In genomic region chr15:35605790-35606189, GRCh38 we compare ENCODE assay signal across 21 cellular contexts. TPM values are rescaled to one million over a fixed set of nuclear protein-coding genes. Genes with fewer than 3 reads are reported as not detected.
A peak's percentile ranks its signal among the peaks of the same experiment; 100 is the strongest.
DNase-seq lines count a peak whose midpoint lies in the region; ATAC-seq and TF ChIP-seq lines count a peak whose summit lies in the region.
"Had no signal": no experiment of that assay in that cellular context is flagged by ENCODE, and none has a peak within 500 bp of the region (broad histone marks: within the 10 kb centered on the region; RNA-seq: fewer than 3 reads in every experiment).

No MANE protein-coding gene starts in this region.

- H3K27ac Mint-ChIP-seq in nephron = peak overlapping the region; percentile 2 to 54 (median 43)
- H3K27ac Mint-ChIP-seq in activated T-helper 2 cell treated with anti-CD3 and anti-CD28 coated beads, Interferon-gamma antibody, Interleukin-2, Interleukin-4, amounts not matched to agents 10 μg/mL and 5 μg/mL and 100 μg/mL, durations not matched to agents 14 hours and 24 hours and 36 hours = no peak overlapping the region
- H3K27ac Mint-ChIP-seq: CD8-positive, alpha-beta T cell; HFFc6 had no signal

- intact Hi-C loops in cardiac septum (cut with DNase I) = no loop called here
- intact Hi-C loops in esophagus muscularis mucosa (cut with DNase I) = no loop called here
- intact Hi-C loops in aorta (cut with DNase I) = loop anchor here in 1 of 2 donors (5.0 to 10.0 kb wide), 2 partner anchors 58 to 89 kb away; partner anchors contain the start of gene DPH6
- intact Hi-C loops in activated T-helper 2 cell treated with anti-CD3 and anti-CD28 coated beads, Interferon-gamma antibody, Interleukin-2, Interleukin-4, amounts not matched to agents 10 μg/mL and 5 μg/mL and 100 μg/mL, durations not matched to agents 14 hours and 24 hours and 36 hours (cut with micrococcal nuclease) = no loop called here

- no peak for TF ChIP-seq POLR2A in esophagus muscularis mucosa (IDR thresholded peaks at IDR 0.05; ENCODE audit: low read depth)

- no peak overlapping the region for H3K4me3 Mint-ChIP-seq in nephron
- H3K4me3 Mint-ChIP-seq in activated T-helper 2 cell treated with anti-CD3 and anti-CD28 coated beads, Interferon-gamma antibody, Interleukin-2, Interleukin-4, amounts not matched to agents 10 μg/mL and 5 μg/mL and 100 μg/mL, durations not matched to agents 14 hours and 24 hours and 36 hours (ENCODE audit: low read depth) = no peak overlapping the region
- H3K4me3 Mint-ChIP-seq: CD8-positive, alpha-beta T cell; H9; HFFc6 had no signal

- no peaks in the 10 kb centered on the region for H3K9me3 ChIP-seq in cardiac muscle cell (ENCODE audit: low read depth)
- H3K9me3 ChIP-seq in esophagus muscularis mucosa = peaks cover 0 to 6% (median 0%) of the 10 kb centered on the region in 4 donors
- H3K9me3 ChIP-seq in aorta (ENCODE audit: control insufficient read depth, low read length) = no peaks in the 10 kb centered on the region
- H3K9me3 ChIP-seq: Peyer's patch had no signal

- H3K36me3 ChIP-seq in cardiac muscle cell (no peaks in the 10 kb centered on the region), esophagus muscularis mucosa (no peaks in the 10 kb centered on the region), aorta (ENCODE audit: control insufficient read depth in 1 of 2, insufficient read depth in 2 of 2, low read length in 1 of 2) (no peaks in the 10 kb centered on the region)
- H3K36me3 ChIP-seq: Peyer's patch had no signal

- no peak overlapping the region for H3K4me3 ChIP-seq in cardiac muscle cell
- H3K4me3 ChIP-seq in esophagus muscularis mucosa = no peak overlapping the region
- H3K4me3 ChIP-seq in aorta (ENCODE audit: low read length in 2 of 2) = no peak overlapping the region
- H3K4me3 ChIP-seq: Peyer's patch had no signal

- no peaks in the 10 kb centered on the region for H3K36me3 Mint-ChIP-seq in nephron (ENCODE audit: low read depth)
- no peaks in the 10 kb centered on the region for H3K36me3 Mint-ChIP-seq in activated T-helper 2 cell treated with anti-CD3 and anti-CD28 coated beads, Interferon-gamma antibody, Interleukin-2, Interleukin-4, amounts not matched to agents 10 μg/mL and 5 μg/mL and 100 μg/mL, durations not matched to agents 14 hours and 24 hours and 36 hours (ENCODE audit: low read depth)
- H3K36me3 Mint-ChIP-seq: CD8-positive, alpha-beta T cell had no signal

- DNase-seq in cardiac muscle cell (ENCODE audit: low read depth in 1 of 2, low spot score in 1 of 2) = no peak
- DNase-seq in cardiac septum (ENCODE audit: low spot score) = no peak
- no peak for DNase-seq in esophagus muscularis mucosa (ENCODE audit: extremely low spot score)
- DNase-seq in aorta = no peak
- DNase-seq in activated T-helper 2 cell treated with anti-CD3 and anti-CD28 coated beads, Interferon-gamma antibody, Interleukin-2, Interleukin-4, amounts not matched to agents 10 μg/mL and 5 μg/mL and 100 μg/mL, durations not matched to agents 14 hours and 24 hours and 36 hours (ENCODE audit: low spot score) = no peak
- DNase-seq: 8988T; AML-193; C1 segment of cervical spinal cord; CD8-positive, alpha-beta T cell; DND-41; H9; HFFc6; Kasumi-1; NCI-H1694; NCI-H2081; NCI-H2171; NCI-H446; NCI-H526; Peyer's patch had no signal

- H3K4me1 ChIP-seq in cardiac muscle cell (ENCODE audit: low read depth) (peaks cover 10% of the 10 kb centered on the region), esophagus muscularis mucosa (peaks cover 10 to 24% (median 14%) of the 10 kb centered on the region in 4 donors), aorta (ENCODE audit: control insufficient read depth in 1 of 2, insufficient read depth in 2 of 2, low read length in 2 of 2) (peaks cover 0 to 2% of the 10 kb centered on the region in 2 donors)
- H3K4me1 ChIP-seq: Peyer's patch had no signal

- 56% methylated on average over 1 of the region's 1 CpG for WGBS in esophagus muscularis mucosa
- WGBS in aorta, 2 donors = 8 to 12% methylated on average over 1 of the region's 1 CpG

- TF ChIP-seq EP300 in esophagus muscularis mucosa (IDR thresholded peaks at IDR 0.05) = no peak

- no peaks in the 10 kb centered on the region for H3K27me3 Mint-ChIP-seq in nephron (ENCODE audit: low read depth)
- H3K27me3 Mint-ChIP-seq in activated T-helper 2 cell treated with anti-CD3 and anti-CD28 coated beads, Interferon-gamma antibody, Interleukin-2, Interleukin-4, amounts not matched to agents 10 μg/mL and 5 μg/mL and 100 μg/mL, durations not matched to agents 14 hours and 24 hours and 36 hours (ENCODE audit: low read depth) = peaks cover 2% of the 10 kb centered on the region

- H3K27ac ChIP-seq in cardiac muscle cell (peak overlapping the region; percentile 40), esophagus muscularis mucosa (replicated peaks in 1 of 4) (peak overlapping the region in 3 of 4 donors; percentile 7 to 43 (median 42)), aorta (ENCODE audit: low read depth in 1 of 2, low read length in 2 of 2) (peak overlapping the region in 1 of 2 donors; percentile 92)
- H3K27ac ChIP-seq: Peyer's patch had no signal

- peaks cover 31% of the 10 kb centered on the region for H3K4me1 Mint-ChIP-seq in nephron
- no peaks in the 10 kb centered on the region for H3K4me1 Mint-ChIP-seq in activated T-helper 2 cell treated with anti-CD3 and anti-CD28 coated beads, Interferon-gamma antibody, Interleukin-2, Interleukin-4, amounts not matched to agents 10 μg/mL and 5 μg/mL and 100 μg/mL, durations not matched to agents 14 hours and 24 hours and 36 hours (ENCODE audit: low read depth)
- H3K4me1 Mint-ChIP-seq: H9 had no signal

- H3K9me3 Mint-ChIP-seq in nephron = peaks cover 6% of the 10 kb centered on the region
- H3K9me3 Mint-ChIP-seq in activated T-helper 2 cell treated with anti-CD3 and anti-CD28 coated beads, Interferon-gamma antibody, Interleukin-2, Interleukin-4, amounts not matched to agents 10 μg/mL and 5 μg/mL and 100 μg/mL, durations not matched to agents 14 hours and 24 hours and 36 hours = no peaks in the 10 kb centered on the region
- H3K9me3 Mint-ChIP-seq: CD8-positive, alpha-beta T cell; H9; HFFc6 had no signal

- ATAC-seq in aorta (ENCODE audit: low FRiP score) (peak; percentile 44), HG03565 (IDR thresholded peaks at IDR 0.05; ENCODE audit: unreplicated experiment) (no peak)
- ATAC-seq: CD8-positive, alpha-beta T cell had no signal

- H3K27me3 ChIP-seq in cardiac muscle cell (no peaks in the 10 kb centered on the region), esophagus muscularis mucosa (no peaks in the 10 kb centered on the region), aorta (ENCODE audit: control insufficient read depth in 1 of 2, insufficient read depth in 2 of 2, low read length in 1 of 2) (no peaks in the 10 kb centered on the region)
- H3K27me3 ChIP-seq: Peyer's patch had no signal

- TF ChIP-seq CTCF in cardiac muscle cell (IDR thresholded peaks at IDR 0.05; ENCODE audit: low read depth, low read length) (no peak), esophagus muscularis mucosa (IDR thresholded peaks at IDR 0.05) (no peak), nephron (IDR thresholded peaks at IDR 0.05; ENCODE audit: unreplicated experiment in 3 of 3) (no peak)

RNA-seq across cellular contexts. Expression of gene DPH6, which starts 59.8 kb away (rescaled TPM):
- total RNA-seq in cardiac muscle cell = 3.7 and 7.8 TPM in 2 replicates
- 9.8 and 18.5 TPM in 2 replicates for polyA plus RNA-seq in cardiac muscle cell
- total RNA-seq in cardiac septum = 19.7 TPM
- total RNA-seq in esophagus muscularis mucosa = 10 to 100 TPM in 1 of 4 donors, 1 to 10 TPM in 3; 7.7 to 12.9 (median 8.5) TPM
- total RNA-seq in aorta = 10 to 100 TPM; 19.7 to 21.0 TPM
- polyA plus RNA-seq in aorta = 1 to 10 TPM; 4.8 to 6.1 TPM
- 11.2 and 13.2 TPM in 2 replicates for total RNA-seq in activated T-helper 2 cell treated with anti-CD3 and anti-CD28 coated beads, Interferon-gamma antibody, Interleukin-2, Interleukin-4, amounts not matched to agents 10 μg/mL and 5 μg/mL and 100 μg/mL, durations not matched to agents 14 hours and 24 hours and 36 hours
